In the genomic region with DNA sequence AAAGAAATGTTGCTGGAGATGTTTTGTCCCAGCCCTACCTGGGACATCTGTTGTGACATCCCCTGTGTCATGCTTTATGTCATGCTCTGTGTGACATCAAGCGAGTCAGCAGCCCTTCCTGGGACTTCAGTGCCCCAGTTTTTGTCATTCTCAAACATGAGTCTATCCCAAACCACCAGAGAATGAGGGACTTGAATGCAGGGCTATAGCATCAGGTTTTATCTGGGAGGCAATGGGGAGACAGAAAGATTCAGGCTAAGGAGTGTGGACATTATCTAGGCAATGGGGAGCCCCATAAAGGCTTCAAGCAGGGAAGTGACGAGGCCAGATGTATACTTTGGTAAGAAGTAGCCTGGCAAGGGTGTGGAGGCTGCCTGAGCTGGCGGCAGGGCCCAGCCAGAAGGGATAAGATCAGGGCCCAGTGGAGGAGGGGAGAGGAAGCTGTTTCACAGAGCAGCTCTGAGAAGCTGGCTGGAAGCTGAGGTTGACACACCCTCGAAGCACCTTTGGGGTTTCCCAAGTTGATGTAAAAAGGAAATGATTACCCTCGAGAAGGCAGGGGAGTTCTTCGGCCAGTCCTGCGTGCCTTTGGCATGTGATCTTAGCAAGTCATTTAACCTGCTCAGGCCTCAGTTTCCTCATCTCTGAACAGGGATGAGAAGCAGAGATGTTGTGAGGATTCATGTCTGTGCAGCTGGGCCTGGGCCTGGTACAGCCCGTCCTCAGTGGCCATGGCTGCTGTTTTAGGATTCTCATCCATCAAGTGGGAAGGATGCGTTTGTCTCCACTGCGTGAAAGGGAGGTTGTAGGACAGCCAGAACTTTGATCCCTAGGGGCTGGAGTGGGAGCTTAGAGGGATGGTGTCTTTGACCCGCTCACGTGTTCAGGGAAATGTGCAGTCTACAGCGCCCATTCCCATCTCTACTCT, we compare ENCODE assay signal across 8 cellular contexts. TPM values are rescaled to one million over a fixed set of nuclear protein-coding genes. Genes with fewer than 3 reads are reported as not detected.
A peak's percentile ranks its signal among the peaks of the same experiment; 100 is the strongest.
DNase-seq lines count a peak whose midpoint lies in the region; ATAC-seq and TF ChIP-seq lines count a peak whose summit lies in the region.

No MANE protein-coding gene starts in this region.

- ATAC-seq in GM21390 (IDR thresholded peaks at IDR 0.05; ENCODE audit: unreplicated experiment), result peak; percentile 74

- H3K27ac Mint-ChIP-seq in Caco-2 (ENCODE audit: unreplicated experiment), result peak overlapping the region; percentile 73
- H3K27ac Mint-ChIP-seq in activated CD4-positive, alpha-beta memory T cell treated with anti-CD3 and anti-CD28 coated beads, Interleukin-2, amount 10 ng/mL, durations not matched to agents 7 days and 5 days, result peak overlapping the region; percentile 94

- intact Hi-C loops in Caco-2 (cut with micrococcal nuclease; ENCODE audit: unreplicated experiment), result no loop called here

- H3K36me3 Mint-ChIP-seq in Caco-2 (ENCODE audit: insufficient read depth, unreplicated experiment), result peaks cover 18% of the 10 kb centered on the region
- peaks cover 19% of the 10 kb centered on the region for H3K36me3 Mint-ChIP-seq in activated CD4-positive, alpha-beta memory T cell treated with anti-CD3 and anti-CD28 coated beads, Interleukin-2, amount 10 ng/mL, durations not matched to agents 7 days and 5 days (ENCODE audit: low read depth)

- no peaks in the 10 kb centered on the region for H3K27me3 ChIP-seq in Caco-2 (replicated peaks; ENCODE audit: control insufficient read depth, insufficient read depth, low read length)

- POLR2A ChIA-PET in Caco-2 (lab: Charles Lee), result no interaction called here
- POLR2A ChIA-PET in activated CD4-positive, alpha-beta memory T cell treated with anti-CD3 and anti-CD28 coated beads, Interleukin-2, amount 10 ng/mL, durations not matched to agents 7 days and 5 days (lab: Charles Lee), result interaction anchor here (0.6 to 2.6 kb wide), 13 partner anchors 9 to 83 kb away, joined by 3 to 18 read pairs (median 5); a partner anchor contains a TSS

- CTCF ChIA-PET in Caco-2 (lab: Charles Lee), result no interaction called here
- CTCF ChIA-PET in activated CD4-positive, alpha-beta memory T cell treated with anti-CD3 and anti-CD28 coated beads, Interleukin-2, amount 10 ng/mL, durations not matched to agents 7 days and 5 days (lab: Charles Lee), result interaction anchor here (1.0 to 1.5 kb wide), 8 partner anchors 9 to 64 kb away, joined by 3 to 8 read pairs (median 4); no protein-coding TSS in a partner anchor

- H3K9me3 Mint-ChIP-seq in Caco-2 (ENCODE audit: unreplicated experiment), result no peaks in the 10 kb centered on the region
- no peaks in the 10 kb centered on the region for H3K9me3 Mint-ChIP-seq in activated CD4-positive, alpha-beta memory T cell treated with anti-CD3 and anti-CD28 coated beads, Interleukin-2, amount 10 ng/mL, durations not matched to agents 7 days and 5 days

- DNase-seq in Caco-2 (no peak), HUDEP-2 (lab: John Stamatoyannopoulos, UW; ENCODE audit: unreplicated experiment in 76 of 76) (peak in 72 of 76 experiments; percentile 11 to 84 (median 65)), epithelial cell of prostate (ENCODE audit: low read depth, low spot score) (peak; percentile 84), NCI-H1436 (lab: John Stamatoyannopoulos, UW) (no peak), NCI-H774 (lab: John Stamatoyannopoulos, UW) (no peak)
- DNase-seq in activated CD4-positive, alpha-beta memory T cell treated with anti-CD3 and anti-CD28 coated beads, Interleukin-2, amount 10 ng/mL, durations not matched to agents 7 days and 5 days, result peak; percentile 85
- peak; percentile 43 to 60 for DNase-seq in stimulated activated CD4-positive, alpha-beta T cell treated with anti-CD3 and anti-CD28 coated beads, Interleukin-12 subunit alpha, Interleukin-12 subunit beta, amount 100 ng/mL, for 24 hours (ENCODE audit: low read depth in 2 of 2)

- no peak for TF ChIP-seq CTCF in Caco-2 (IDR thresholded peaks at IDR 0.05; ENCODE audit: insufficient read depth in 1 of 2, low read depth in 1 of 2, low read length in 1 of 2, severe bottlenecking in 1 of 2, unreplicated experiment in 1 of 2)

- no peaks in the 10 kb centered on the region for H3K9me3 ChIP-seq in Caco-2

- no peak overlapping the region for H3K4me3 ChIP-seq in Caco-2 (ENCODE audit: low read depth, low read length)

- H3K4me3 Mint-ChIP-seq in Caco-2 (ENCODE audit: unreplicated experiment), result no peak overlapping the region
- peak overlapping the region; percentile 31 for H3K4me3 Mint-ChIP-seq in activated CD4-positive, alpha-beta memory T cell treated with anti-CD3 and anti-CD28 coated beads, Interleukin-2, amount 10 ng/mL, durations not matched to agents 7 days and 5 days

- no peaks in the 10 kb centered on the region for H3K27me3 Mint-ChIP-seq in Caco-2 (ENCODE audit: insufficient read depth, unreplicated experiment)
- no peaks in the 10 kb centered on the region for H3K27me3 Mint-ChIP-seq in activated CD4-positive, alpha-beta memory T cell treated with anti-CD3 and anti-CD28 coated beads, Interleukin-2, amount 10 ng/mL, durations not matched to agents 7 days and 5 days

- H3K4me1 Mint-ChIP-seq in Caco-2 (ENCODE audit: low read depth, unreplicated experiment), result peaks cover 31% of the 10 kb centered on the region
- H3K4me1 Mint-ChIP-seq in activated CD4-positive, alpha-beta memory T cell treated with anti-CD3 and anti-CD28 coated beads, Interleukin-2, amount 10 ng/mL, durations not matched to agents 7 days and 5 days, result peaks cover 79% of the 10 kb centered on the region

- no TSS peak for BruUV-seq in Caco-2 (replicated peaks; lab: Mats Ljungman, UMichigan)

- H3K27ac ChIP-seq in epithelial cell of prostate, result peak overlapping the region; percentile 95

- peaks cover 1% of the 10 kb centered on the region for H3K36me3 ChIP-seq in Caco-2 (ENCODE audit: control insufficient read depth, insufficient read depth, low read length)

- H3K4me1 ChIP-seq in Caco-2, result peaks cover 44% of the 10 kb centered on the region

RNA-seq across cellular contexts. Expression of a gene that starts 34.3 kb away (rescaled TPM):
- total RNA-seq in Caco-2 (2022), result 3.8 and 4.2 TPM in 2 replicates
- 1 to 10 TPM; 5.1 to 5.2 TPM for total RNA-seq in activated CD4-positive, alpha-beta memory T cell treated with anti-CD3 and anti-CD28 coated beads, Interleukin-2, amount 10 ng/mL, durations not matched to agents 7 days and 5 days

RNA-seq across cellular contexts. Expression of a gene that starts 49.2 kb away (rescaled TPM):
- 29.3 and 32.1 TPM in 2 replicates for total RNA-seq in Caco-2 (2022)
- total RNA-seq in activated CD4-positive, alpha-beta memory T cell treated with anti-CD3 and anti-CD28 coated beads, Interleukin-2, amount 10 ng/mL, durations not matched to agents 7 days and 5 days, result 10 to 100 TPM; 57.1 to 59.5 TPM

RNA-seq across cellular contexts. Expression of a gene that starts 57.4 kb away (rescaled TPM):
- 80.7 and 84.1 TPM in 2 replicates for total RNA-seq in Caco-2 (2022)
- total RNA-seq in activated CD4-positive, alpha-beta memory T cell treated with anti-CD3 and anti-CD28 coated beads, Interleukin-2, amount 10 ng/mL, durations not matched to agents 7 days and 5 days, result 10 to 100 TPM; 68.5 to 73.2 TPM

Comparison
In these comparisons a context has a peak if more than half of its experiments do, and no peak if none do; other contexts are left out.
1. DNase-seq: peak in HUDEP-2 (72 of 76), activated CD4-positive, alpha-beta memory T cell treated with anti-CD3 and anti-CD28 coated beads, Interleukin-2, amount 10 ng/mL, durations not matched to agents 7 days and 5 days (single experiment), epithelial cell of prostate (single experiment) and stimulated activated CD4-positive, alpha-beta T cell treated with anti-CD3 and anti-CD28 coated beads, Interleukin-12 subunit alpha, Interleukin-12 subunit beta, amount 100 ng/mL, for 24 hours (2 of 2); none in Caco-2 (0 of 2), NCI-H1436 (single experiment) and NCI-H774 (single experiment).